Comparison of ENCODE assay signal across 12 cellular contexts in the genomic region with DNA sequence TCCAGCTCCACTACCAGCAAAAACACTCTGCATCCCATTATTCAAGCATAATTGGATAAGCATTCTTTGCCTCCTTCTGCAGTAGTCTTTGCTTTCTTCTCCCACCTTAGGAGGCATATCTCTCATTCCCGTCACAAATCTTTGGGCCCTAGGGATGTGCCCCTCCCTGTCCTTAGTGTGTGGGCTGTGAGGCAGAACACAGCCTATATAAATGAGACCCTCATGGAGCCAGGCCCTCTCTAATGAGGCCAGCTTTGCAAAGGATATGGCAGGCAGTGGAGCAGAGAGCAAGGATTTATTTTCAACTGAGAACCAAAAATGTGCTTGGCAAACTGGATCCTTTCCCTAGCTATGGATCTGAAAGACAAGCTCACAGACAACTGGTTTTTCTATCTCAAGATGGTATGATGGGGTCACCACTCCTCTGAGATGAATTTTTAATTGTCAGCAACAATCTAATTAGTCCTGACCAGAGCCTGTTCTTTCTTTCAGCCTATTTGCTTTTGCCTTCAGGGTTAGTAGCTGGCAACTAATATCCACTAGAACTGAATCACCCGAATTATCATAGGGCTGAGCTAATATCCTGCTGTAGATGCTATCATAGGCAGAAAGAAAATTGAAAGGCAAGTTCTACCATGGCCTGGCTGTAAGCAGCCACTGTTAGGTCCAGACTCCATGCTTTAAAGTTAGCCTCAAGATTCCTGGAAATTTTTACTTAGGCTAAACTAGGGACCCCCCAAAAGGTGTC.
DNase-seq lines count a peak whose midpoint lies in the region; ATAC-seq and TF ChIP-seq lines count a peak whose summit lies in the region.
"Had no signal": no experiment of that assay in that cellular context is flagged by ENCODE, and none has a peak within 500 bp of the region (broad histone marks: within the 10 kb centered on the region; RNA-seq: fewer than 3 reads in every experiment).

No MANE protein-coding gene starts in this region.

- peak overlapping the region in 1 of 2 experiments; percentile 19 for H3K4ac ChIP-seq in mesenchymal stem cell (ENCODE audit: low read depth in 1 of 2, low read length in 2 of 2)

- no peak overlapping the region for H4K8ac ChIP-seq in mesenchymal stem cell (ENCODE audit: low read length)

- H3K4me2 ChIP-seq in mammary epithelial cell (ENCODE audit: insufficient read depth, low read depth, low read length) (no peak overlapping the region), mesenchymal stem cell (ENCODE audit: low read length, poor library complexity, severe bottlenecking) (no peak overlapping the region)

- no peaks in the 10 kb centered on the region for H3K9me3 ChIP-seq in mammary epithelial cell (replicated peaks; ENCODE audit: insufficient read depth, low read length)
- H3K9me3 ChIP-seq in mesenchymal stem cell (ENCODE audit: control insufficient read depth, low read length), result no peaks in the 10 kb centered on the region
- no peaks in the 10 kb centered on the region for H3K9me3 ChIP-seq in transverse colon

- H2BK12ac ChIP-seq in mesenchymal stem cell (ENCODE audit: low read length in 2 of 2), result no peak overlapping the region

- H3K27ac ChIP-seq in mammary epithelial cell (ENCODE audit: insufficient read depth, low read depth, low read length) (peak overlapping the region; percentile 33), mesenchymal stem cell (ENCODE audit: low read length, poor library complexity, severe bottlenecking) (no peak overlapping the region), transverse colon (peak overlapping the region; percentile 68 to 84 (median 78))
- H3K27ac ChIP-seq: VCaP had no signal

- dilution Hi-C loops in mammary epithelial cell (cut with HindIII; ENCODE audit: low sequenced_read_pairs), result no loop called here

- no peak for ATAC-seq in HG03442 (IDR thresholded peaks at IDR 0.05; ENCODE audit: unreplicated experiment)
- ATAC-seq: activated T-cell treated with anti-CD3 and anti-CD28 coated beads, Interleukin-2, amount 50 U/mL, for 4 hours had no signal

- H2AFZ ChIP-seq in mammary epithelial cell (ENCODE audit: low read depth, low read length), result no peak overlapping the region
- H2AFZ ChIP-seq in mesenchymal stem cell (ENCODE audit: low read depth, low read length), result no peak overlapping the region

- TF ChIP-seq POLR2A in transverse colon (IDR thresholded peaks at IDR 0.05), result no peak

- CTCF ChIA-PET in mammary epithelial cell (lab: Charles Lee; ENCODE audit: low non-redundant PET), result interaction anchor here (0.6 kb wide), 1 partner anchor 24 kb away, joined by 3 read pairs; no protein-coding TSS in a partner anchor

- H3K4me1 ChIP-seq in mammary epithelial cell (ENCODE audit: insufficient read depth, low read length) (peaks cover 43% of the 10 kb centered on the region), mesenchymal stem cell (ENCODE audit: control insufficient read depth, insufficient read depth, low read depth, low read length) (peaks cover 2% of the 10 kb centered on the region), transverse colon (peaks cover 31 to 48% (median 34%) of the 10 kb centered on the region in 4 donors)

- H3K23ac ChIP-seq in mesenchymal stem cell (ENCODE audit: low read length in 2 of 2), result no peak overlapping the region

- no peak overlapping the region for H2AK5ac ChIP-seq in mesenchymal stem cell (ENCODE audit: low read length, severe bottlenecking)

- H3K14ac ChIP-seq in mesenchymal stem cell (ENCODE audit: low read length in 2 of 2), result no peak overlapping the region

- no peaks in the 10 kb centered on the region for H3K27me3 ChIP-seq in mammary epithelial cell (ENCODE audit: insufficient read depth, low read length)
- no peaks in the 10 kb centered on the region for H3K27me3 ChIP-seq in mesenchymal stem cell (ENCODE audit: control insufficient read depth in 1 of 2, insufficient read depth in 1 of 2, low read length in 2 of 2)
- no peaks in the 10 kb centered on the region for H3K27me3 ChIP-seq in transverse colon

- peak; percentile 32 for DNase-seq in NCI-H69 (lab: John Stamatoyannopoulos, UW)
- peak; percentile 69 for DNase-seq in mammary epithelial cell
- DNase-seq in mesenchymal stem cell, result no peak
- no peak for DNase-seq in transverse colon
- no peak for DNase-seq in cerebellum (ENCODE audit: low spot score)
- no peak for DNase-seq in activated effector memory CD4-positive, alpha-beta T cell treated with anti-CD3 and anti-CD28 coated beads, Interleukin-2, amount 50 U/mL, for 16 hours
- DNase-seq in NCI-H524 treated with DMSO at 0.1 percent for 48 hours (lab: John Stamatoyannopoulos, UW), result no peak
- DNase-seq: activated T-cell treated with anti-CD3 and anti-CD28 coated beads, Interleukin-2, amount 50 U/mL, for 4 hours; DMS79; NCI-H1436 treated with DMSO at 0.1 percent for 48 hours had no signal

- in situ Hi-C loops in mammary epithelial cell (cut with MboI; ENCODE audit: low sequenced_read_pairs in 2 of 2) (no loop called here), transverse colon (cut with MboI; ENCODE audit: low pct_ligation_motif_present in 1 of 4, low pct_unique_long_range_greater_than_20kb in 1 of 4, low sequenced_read_pairs in 3 of 4) (no loop called here)

- H4K91ac ChIP-seq in mesenchymal stem cell (ENCODE audit: low read length), result no peak overlapping the region

- no peaks in the 10 kb centered on the region for H4K20me1 ChIP-seq in mammary epithelial cell (ENCODE audit: insufficient read depth, low read length)

- H3K18ac ChIP-seq in mesenchymal stem cell (ENCODE audit: low read depth in 1 of 2, low read length in 2 of 2), result no peak overlapping the region

- no peaks in the 10 kb centered on the region for H3K79me1 ChIP-seq in mesenchymal stem cell (replicated peaks; ENCODE audit: low read length, poor library complexity, severe bottlenecking)

- H3K36me3 ChIP-seq in mammary epithelial cell (ENCODE audit: insufficient read depth, low read length) (no peaks in the 10 kb centered on the region), mesenchymal stem cell (ENCODE audit: control insufficient read depth in 1 of 2, insufficient read depth in 2 of 2, low read depth in 1 of 2, low read length in 2 of 2) (peaks cover 0 to 12% of the 10 kb centered on the region in 2 experiments), transverse colon (peaks cover 0 to 20% (median 7%) of the 10 kb centered on the region in 4 donors)

- H3K4me3 ChIP-seq in mammary epithelial cell (replicated peaks in 1 of 3; ENCODE audit: insufficient read depth in 1 of 3, low read depth in 2 of 3, low read length in 3 of 3), result no peak overlapping the region
- peak overlapping the region in 1 of 2 experiments; percentile 24 for H3K4me3 ChIP-seq in mesenchymal stem cell (ENCODE audit: insufficient read depth in 1 of 2, low read depth in 1 of 2, low read length in 2 of 2)
- no peak overlapping the region for H3K4me3 ChIP-seq in transverse colon

- no peak overlapping the region for H2BK120ac ChIP-seq in mesenchymal stem cell (ENCODE audit: low read depth, low read length)

- BruUV-seq in mammary epithelial cell (replicated peaks; lab: Mats Ljungman, UMichigan), result no TSS peak

- 50% methylated on average over 2 of the region's 2 CpGs for WGBS in mammary epithelial cell (ENCODE audit: low coverage, missing lambda C conversion rate)
- 73% methylated on average over 2 of the region's 2 CpGs for WGBS in mesenchymal stem cell
- 69 to 100% methylated on average over 1 to 2 of the region's 2 CpGs for WGBS in transverse colon (ENCODE audit: low coverage in 1 of 2), 2 donors

- intact Hi-C loops in mammary epithelial cell (cut with micrococcal nuclease), result no loop called here
- intact Hi-C loops in transverse colon (cut with DNase I; ENCODE audit: low total_unique reads), result no loop called here

- no peak overlapping the region for H2BK5ac ChIP-seq in mesenchymal stem cell (ENCODE audit: low read depth, low read length, poor library complexity, severe bottlenecking)

- TF ChIP-seq CTCF in mammary epithelial cell (conservative IDR thresholded peaks at IDR 0.05 in 1 of 2, IDR thresholded peaks at IDR 0.05 in 1 of 2; ENCODE audit: extremely low read depth in 1 of 2, insufficient read depth in 1 of 2, low read depth in 1 of 2, low read length in 2 of 2) (no peak), transverse colon (IDR thresholded peaks at IDR 0.05) (no peak)

- H3K9ac ChIP-seq in mammary epithelial cell (ENCODE audit: insufficient read depth, low read length) (no peak overlapping the region), mesenchymal stem cell (ENCODE audit: low read length) (peak overlapping the region; percentile 52)

- no peak for TF ChIP-seq EP300 in transverse colon (IDR thresholded peaks at IDR 0.05; ENCODE audit: low read depth)

- H2BK15ac ChIP-seq in mesenchymal stem cell (ENCODE audit: low read depth, poor library complexity, severe bottlenecking), result no peak overlapping the region

- H3K79me2 ChIP-seq in mammary epithelial cell (ENCODE audit: insufficient read depth, low read length), result no peaks in the 10 kb centered on the region

Comparison
In these comparisons a context has a peak if more than half of its experiments do, and no peak if none do; other contexts are left out.
1. DNase-seq: peak in NCI-H69 (single experiment) and mammary epithelial cell (single experiment); none in mesenchymal stem cell (single experiment), transverse colon (single experiment), cerebellum (single experiment), activated effector memory CD4-positive, alpha-beta T cell treated with anti-CD3 and anti-CD28 coated beads, Interleukin-2, amount 50 U/mL, for 16 hours (single experiment) and NCI-H524 treated with DMSO at 0.1 percent for 48 hours (single experiment).